ENCODE assay signal across 19 cellular contexts in the genomic region with DNA sequence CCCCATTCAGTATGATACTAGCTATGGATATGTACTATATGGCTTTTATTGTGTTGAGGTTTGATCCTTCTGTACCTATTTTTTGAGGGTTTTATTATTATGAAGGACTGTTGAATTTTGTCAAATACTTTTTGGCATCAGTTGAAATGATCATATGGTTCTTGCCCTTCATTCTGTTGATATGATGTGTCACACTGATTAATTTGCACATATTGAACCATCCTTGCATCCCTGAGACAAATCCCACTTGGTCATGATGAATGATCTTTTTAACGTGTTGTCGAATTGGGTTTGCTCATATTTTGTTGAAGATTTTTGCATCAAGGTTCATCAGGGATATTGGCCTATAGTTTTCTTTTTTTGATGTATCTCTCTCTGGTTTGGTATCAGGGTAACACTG.
DNase-seq lines count a peak whose midpoint lies in the region; ATAC-seq and TF ChIP-seq lines count a peak whose summit lies in the region.
"Had no signal": no experiment of that assay in that cellular context is flagged by ENCODE, and none has a peak within 500 bp of the region (broad histone marks: within the 10 kb centered on the region; RNA-seq: fewer than 3 reads in every experiment).

No MANE protein-coding gene starts in this region.

- WGBS in transverse colon (ENCODE audit: low coverage in 1 of 2), 2 donors: 93 to 99% methylated on average over 2 of the region's 2 CpGs

- peaks cover 57% of the 10 kb centered on the region for H3K36me3 ChIP-seq in CD4-positive, CD25-positive, alpha-beta regulatory T cell (ENCODE audit: control insufficient read depth, insufficient read depth, low read length)
- H3K36me3 ChIP-seq in naive thymus-derived CD4-positive, alpha-beta T cell (ENCODE audit: control insufficient read depth in 2 of 3, insufficient read depth in 3 of 3, low read length in 3 of 3): peaks cover 5 to 23% (median 9%) of the 10 kb centered on the region in 3 experiments
- H3K36me3 ChIP-seq in osteoblast (ENCODE audit: insufficient read depth, low read length) (peaks cover 37% of the 10 kb centered on the region), transverse colon (peaks cover 0 to 5% (median 0%) of the 10 kb centered on the region in 4 donors)

- CTCF ChIA-PET in CD4-positive, alpha-beta T cell (lab: Charles Lee): interaction anchor here (1.1 to 1.5 kb wide), 2 partner anchors 23 to 87 kb away, joined by 3 to 6 read pairs; no protein-coding TSS in a partner anchor
- CTCF ChIA-PET in naive thymus-derived CD4-positive, alpha-beta T cell (lab: Charles Lee): interaction anchor here (0.6 to 1.3 kb wide), 3 partner anchors 60 to 245 kb away, joined by 3 to 4 read pairs (median 3); no protein-coding TSS in a partner anchor

- no peak overlapping the region for H3K4me2 ChIP-seq in osteoblast (ENCODE audit: insufficient read depth, low read length)

- intact Hi-C loops in CD4-positive, alpha-beta T cell (cut with DNase I, micrococcal nuclease): loop anchor here in 1 of 2 experiments (5.0 kb wide), 1 partner anchor 40 kb away; no protein-coding TSS in a partner anchor
- intact Hi-C loops in activated T-helper 2 cell treated with anti-CD3 and anti-CD28 coated beads, Interferon-gamma antibody, Interleukin-2, Interleukin-4, amounts not matched to agents 10 μg/mL and 5 μg/mL and 100 μg/mL, durations not matched to agents 14 hours and 24 hours and 36 hours (cut with micrococcal nuclease): no loop called here
- intact Hi-C loops in naive thymus-derived CD4-positive, alpha-beta T cell (cut with micrococcal nuclease): no loop called here
- intact Hi-C loops in transverse colon (cut with DNase I; ENCODE audit: low total_unique reads): no loop called here

- H3K36me3 Mint-ChIP-seq in CD4-positive, CD25-positive, alpha-beta regulatory T cell: peaks cover 76% of the 10 kb centered on the region
- peaks cover 94% of the 10 kb centered on the region for H3K36me3 Mint-ChIP-seq in CD4-positive, alpha-beta T cell (ENCODE audit: low read depth)
- peaks cover 85% of the 10 kb centered on the region for H3K36me3 Mint-ChIP-seq in activated T-helper 2 cell treated with anti-CD3 and anti-CD28 coated beads, Interferon-gamma antibody, Interleukin-2, Interleukin-4, amounts not matched to agents 10 μg/mL and 5 μg/mL and 100 μg/mL, durations not matched to agents 14 hours and 24 hours and 36 hours (ENCODE audit: low read depth)
- peaks cover 47 to 86% (median 77%) of the 10 kb centered on the region in 5 donors for H3K36me3 Mint-ChIP-seq in naive thymus-derived CD4-positive, alpha-beta T cell

- H4K20me1 ChIP-seq in osteoblast (ENCODE audit: insufficient read depth, low read length): no peaks in the 10 kb centered on the region

- H3K4me3 ChIP-seq in CD4-positive, CD25-positive, alpha-beta regulatory T cell (ENCODE audit: low read depth, low read length): no peak overlapping the region
- no peak overlapping the region for H3K4me3 ChIP-seq in naive thymus-derived CD4-positive, alpha-beta T cell (ENCODE audit: low read length)
- H3K4me3 ChIP-seq in osteoblast (ENCODE audit: insufficient read depth, low read length) (no peak overlapping the region), transverse colon (no peak overlapping the region)
- H3K4me3 ChIP-seq: SJSA1 had no signal

- H2AFZ ChIP-seq in osteoblast (ENCODE audit: low read length): no peak overlapping the region

- H3K79me2 ChIP-seq in osteoblast (ENCODE audit: insufficient read depth, low read length): peaks cover 58% of the 10 kb centered on the region

- peaks cover 8 to 22% of the 10 kb centered on the region in 2 experiments for H3K9me3 ChIP-seq in CD4-positive, CD25-positive, alpha-beta regulatory T cell (ENCODE audit: control insufficient read depth in 2 of 2, low read length in 2 of 2)
- peaks cover 13% of the 10 kb centered on the region for H3K9me3 ChIP-seq in CD4-positive, alpha-beta T cell (ENCODE audit: control insufficient read depth, low read length)
- peaks cover 0 to 4% (median under 1%) of the 10 kb centered on the region in 3 experiments for H3K9me3 ChIP-seq in naive thymus-derived CD4-positive, alpha-beta T cell (ENCODE audit: control insufficient read depth in 2 of 3, low read length in 3 of 3)
- H3K9me3 ChIP-seq in osteoblast (ENCODE audit: low read depth, low read length) (peaks cover 4% of the 10 kb centered on the region), transverse colon (peaks cover 0 to 5% of the 10 kb centered on the region in 2 donors)

- H3K9me3 Mint-ChIP-seq in CD4-positive, CD25-positive, alpha-beta regulatory T cell: peaks cover 0 to 17% (median 9%) of the 10 kb centered on the region in 7 donors
- peaks cover 16% of the 10 kb centered on the region for H3K9me3 Mint-ChIP-seq in CD4-positive, alpha-beta T cell
- peaks cover 63% of the 10 kb centered on the region for H3K9me3 Mint-ChIP-seq in activated T-helper 2 cell treated with anti-CD3 and anti-CD28 coated beads, Interferon-gamma antibody, Interleukin-2, Interleukin-4, amounts not matched to agents 10 μg/mL and 5 μg/mL and 100 μg/mL, durations not matched to agents 14 hours and 24 hours and 36 hours
- peaks cover 5 to 54% (median 30%) of the 10 kb centered on the region in 11 donors for H3K9me3 Mint-ChIP-seq in naive thymus-derived CD4-positive, alpha-beta T cell

- DNase-seq in CD4-positive, CD25-positive, alpha-beta regulatory T cell: no peak
- no peak for DNase-seq in CD4-positive, alpha-beta T cell
- no peak for DNase-seq in activated T-helper 2 cell treated with anti-CD3 and anti-CD28 coated beads, Interferon-gamma antibody, Interleukin-2, Interleukin-4, amounts not matched to agents 10 μg/mL and 5 μg/mL and 100 μg/mL, durations not matched to agents 14 hours and 24 hours and 36 hours (ENCODE audit: low spot score)
- no peak for DNase-seq in naive thymus-derived CD4-positive, alpha-beta T cell
- DNase-seq in osteoblast (ENCODE audit: insufficient read length, low spot score, missing footprints) (no peak), NCI-H82 (lab: John Stamatoyannopoulos, UW) (no peak), transverse colon (no peak)
- DNase-seq: Calu3; CD4-positive, alpha-beta memory T cell; DMS153; IMR-90; NCI-H1105; NCI-H146; NCI-H2029; NCI-H226; NCI-H524; OCI-M1 had no signal

- no peak overlapping the region for H3K27ac ChIP-seq in CD4-positive, CD25-positive, alpha-beta regulatory T cell (ENCODE audit: insufficient read depth, low read length, poor library complexity, severe bottlenecking)
- H3K27ac ChIP-seq in CD4-positive, alpha-beta T cell (ENCODE audit: low read depth, low read length): no peak overlapping the region
- H3K27ac ChIP-seq in naive thymus-derived CD4-positive, alpha-beta T cell (ENCODE audit: low read depth, low read length): no peak overlapping the region
- no peak overlapping the region for H3K27ac ChIP-seq in osteoblast (ENCODE audit: low read depth, low read length)
- no peak overlapping the region for H3K27ac ChIP-seq in transverse colon
- H3K27ac ChIP-seq: SJSA1 had no signal

- no peaks in the 10 kb centered on the region for H3K27me3 Mint-ChIP-seq in CD4-positive, CD25-positive, alpha-beta regulatory T cell
- H3K27me3 Mint-ChIP-seq in CD4-positive, alpha-beta T cell: no peaks in the 10 kb centered on the region
- no peaks in the 10 kb centered on the region for H3K27me3 Mint-ChIP-seq in activated T-helper 2 cell treated with anti-CD3 and anti-CD28 coated beads, Interferon-gamma antibody, Interleukin-2, Interleukin-4, amounts not matched to agents 10 μg/mL and 5 μg/mL and 100 μg/mL, durations not matched to agents 14 hours and 24 hours and 36 hours (ENCODE audit: low read depth)
- H3K27me3 Mint-ChIP-seq in naive thymus-derived CD4-positive, alpha-beta T cell: no peaks in the 10 kb centered on the region
- H3K27me3 Mint-ChIP-seq: CD4-positive, alpha-beta memory T cell had no signal

- POLR2A ChIA-PET in CD4-positive, alpha-beta T cell (lab: Charles Lee): interaction anchor here (1.3 kb wide), 1 partner anchor 60 kb away, joined by 7 read pairs; a partner anchor contains a TSS
- POLR2A ChIA-PET in naive thymus-derived CD4-positive, alpha-beta T cell (lab: Charles Lee): interaction anchor here (1.0 to 3.7 kb wide), 3 partner anchors 10 to 61 kb away, joined by 4 to 31 read pairs (median 5); a partner anchor contains a TSS

- peak overlapping the region; percentile 21 to 89 (median 62) for H3K27ac Mint-ChIP-seq in CD4-positive, CD25-positive, alpha-beta regulatory T cell
- H3K27ac Mint-ChIP-seq in CD4-positive, alpha-beta T cell: peak overlapping the region; percentile 81
- H3K27ac Mint-ChIP-seq in activated T-helper 2 cell treated with anti-CD3 and anti-CD28 coated beads, Interferon-gamma antibody, Interleukin-2, Interleukin-4, amounts not matched to agents 10 μg/mL and 5 μg/mL and 100 μg/mL, durations not matched to agents 14 hours and 24 hours and 36 hours: peak overlapping the region; percentile 34
- H3K27ac Mint-ChIP-seq in naive thymus-derived CD4-positive, alpha-beta T cell: peak overlapping the region in 6 of 9 donors; percentile 13 to 77 (median 48)

- peak overlapping the region in 2 of 4 donors; percentile 9 to 39 for H3K4me3 Mint-ChIP-seq in CD4-positive, CD25-positive, alpha-beta regulatory T cell
- peak overlapping the region; percentile 18 for H3K4me3 Mint-ChIP-seq in CD4-positive, alpha-beta T cell
- H3K4me3 Mint-ChIP-seq in activated T-helper 2 cell treated with anti-CD3 and anti-CD28 coated beads, Interferon-gamma antibody, Interleukin-2, Interleukin-4, amounts not matched to agents 10 μg/mL and 5 μg/mL and 100 μg/mL, durations not matched to agents 14 hours and 24 hours and 36 hours (ENCODE audit: low read depth): no peak overlapping the region
- peak overlapping the region in 5 of 10 donors; percentile 6 to 58 (median 36) for H3K4me3 Mint-ChIP-seq in naive thymus-derived CD4-positive, alpha-beta T cell

- ATAC-seq in CD4-positive, CD25-positive, alpha-beta regulatory T cell (ENCODE audit: low read depth in 2 of 2): no peak
- no peak for ATAC-seq in CD4-positive, alpha-beta T cell (ENCODE audit: poor library complexity)
- no peak for ATAC-seq in naive thymus-derived CD4-positive, alpha-beta T cell
- ATAC-seq: HCT116 had no signal

- H3K27me3 ChIP-seq in CD4-positive, CD25-positive, alpha-beta regulatory T cell (ENCODE audit: control insufficient read depth, insufficient read depth, low read length): no peaks in the 10 kb centered on the region
- H3K27me3 ChIP-seq in CD4-positive, alpha-beta T cell (ENCODE audit: control insufficient read depth, insufficient read depth, low read length): no peaks in the 10 kb centered on the region
- no peaks in the 10 kb centered on the region for H3K27me3 ChIP-seq in naive thymus-derived CD4-positive, alpha-beta T cell (ENCODE audit: control insufficient read depth in 2 of 2, insufficient read depth in 2 of 2, low read length in 2 of 2)
- H3K27me3 ChIP-seq in osteoblast (ENCODE audit: insufficient read depth, low read length) (no peaks in the 10 kb centered on the region), transverse colon (no peaks in the 10 kb centered on the region)
- H3K27me3 ChIP-seq: SJSA1 had no signal

- TF ChIP-seq EP300 in transverse colon (IDR thresholded peaks at IDR 0.05; ENCODE audit: low read depth): no peak

- in situ Hi-C loops in transverse colon (cut with MboI; ENCODE audit: low pct_ligation_motif_present in 1 of 4, low pct_unique_long_range_greater_than_20kb in 1 of 4, low sequenced_read_pairs in 3 of 4): no loop called here

- TF ChIP-seq CTCF in CD4-positive, alpha-beta T cell (IDR thresholded peaks at IDR 0.05): no peak
- TF ChIP-seq CTCF in osteoblast (IDR thresholded peaks at IDR 0.05; ENCODE audit: extremely low read depth, low read depth, low read length) (no peak), transverse colon (IDR thresholded peaks at IDR 0.05) (no peak)

- peaks cover 59 to 89% (median 74%) of the 10 kb centered on the region in 4 donors for H3K4me1 Mint-ChIP-seq in CD4-positive, CD25-positive, alpha-beta regulatory T cell
- H3K4me1 Mint-ChIP-seq in CD4-positive, alpha-beta T cell (ENCODE audit: low read depth): peaks cover 92% of the 10 kb centered on the region
- peaks cover 52% of the 10 kb centered on the region for H3K4me1 Mint-ChIP-seq in activated T-helper 2 cell treated with anti-CD3 and anti-CD28 coated beads, Interferon-gamma antibody, Interleukin-2, Interleukin-4, amounts not matched to agents 10 μg/mL and 5 μg/mL and 100 μg/mL, durations not matched to agents 14 hours and 24 hours and 36 hours (ENCODE audit: low read depth)
- H3K4me1 Mint-ChIP-seq in naive thymus-derived CD4-positive, alpha-beta T cell: peaks cover 54 to 93% (median 91%) of the 10 kb centered on the region in 7 donors

- TF ChIP-seq POLR2A in transverse colon (IDR thresholded peaks at IDR 0.05): no peak

- H3K4me1 ChIP-seq in CD4-positive, CD25-positive, alpha-beta regulatory T cell (ENCODE audit: control insufficient read depth, insufficient read depth, low read length, poor library complexity, severe bottlenecking): peaks cover 27% of the 10 kb centered on the region
- H3K4me1 ChIP-seq in naive thymus-derived CD4-positive, alpha-beta T cell (ENCODE audit: control insufficient read depth in 2 of 2, insufficient read depth in 2 of 2, low read length in 2 of 2): peaks cover 14 to 36% of the 10 kb centered on the region in 2 donors
- peaks cover 9% of the 10 kb centered on the region for H3K4me1 ChIP-seq in osteoblast (ENCODE audit: insufficient read depth, low read length)
- H3K4me1 ChIP-seq in transverse colon: peaks cover 0 to 9% (median 2%) of the 10 kb centered on the region in 4 donors
- H3K4me1 ChIP-seq: SJSA1 had no signal
